Comparison of ENCODE assay signal across 19 cellular contexts in the genomic region with DNA sequence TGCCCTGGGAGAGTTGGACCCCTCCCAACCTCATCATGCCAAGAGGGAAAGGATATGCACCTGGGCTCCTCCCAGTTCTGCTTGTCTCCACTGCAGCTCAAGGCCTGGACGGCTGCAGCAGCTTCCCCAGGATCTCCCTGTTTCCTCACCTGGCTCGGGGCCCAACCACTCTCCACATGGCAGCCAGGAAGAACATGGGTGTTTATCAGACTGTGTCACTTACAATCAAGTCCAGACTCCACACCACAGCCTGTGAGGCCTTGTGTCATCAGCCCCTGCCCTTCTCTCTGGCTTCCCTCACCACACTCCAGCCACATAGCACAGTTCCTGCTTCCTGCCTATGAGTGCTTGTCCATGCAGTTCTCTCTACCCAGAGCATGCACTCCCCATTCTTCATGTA.
DNase-seq lines count a peak whose midpoint lies in the region; ATAC-seq and TF ChIP-seq lines count a peak whose summit lies in the region.
"Had no signal": no experiment of that assay in that cellular context is flagged by ENCODE, and none has a peak within 500 bp of the region (broad histone marks: within the 10 kb centered on the region; RNA-seq: fewer than 3 reads in every experiment).

No MANE protein-coding gene starts in this region.

- H3K36me3 Mint-ChIP-seq in T-helper 17 cell (ENCODE audit: low read depth) (no peaks in the 10 kb centered on the region), immature natural killer cell (no peaks in the 10 kb centered on the region)
- H3K36me3 Mint-ChIP-seq: activated CD8-positive, alpha-beta memory T cell treated with anti-CD3 and anti-CD28 coated beads, Interleukin-2, amount 10 ng/mL, durations not matched to agents 7 days and 5 days; brain; CD8-positive, alpha-beta memory T cell had no signal

- no peak for TF ChIP-seq POLR2A in Peyer's patch (IDR thresholded peaks at IDR 0.05)

- ATAC-seq in T-helper 17 cell, result no peak
- ATAC-seq in HG02938 (IDR thresholded peaks at IDR 0.05; ENCODE audit: unreplicated experiment), result no peak
- ATAC-seq in GM19397 (IDR thresholded peaks at IDR 0.05; ENCODE audit: unreplicated experiment), result no peak
- ATAC-seq: activated CD8-positive, alpha-beta memory T cell treated with anti-CD3 and anti-CD28 coated beads, Interleukin-2, amount 10 ng/mL, durations not matched to agents 7 days and 5 days had no signal

- peaks cover 0 to 11% (median 6%) of the 10 kb centered on the region in 6 donors for H3K9me3 Mint-ChIP-seq in immature natural killer cell

- no peaks in the 10 kb centered on the region for H3K9me3 ChIP-seq in T-helper 17 cell (ENCODE audit: control insufficient read depth, low read length, poor library complexity, severe bottlenecking)
- no peaks in the 10 kb centered on the region for H3K9me3 ChIP-seq in Peyer's patch
- H3K9me3 ChIP-seq: vagina had no signal

- H3K27me3 ChIP-seq in Peyer's patch, result no peaks in the 10 kb centered on the region
- H3K27me3 ChIP-seq: vagina had no signal

- no peaks in the 10 kb centered on the region for H3K4me1 Mint-ChIP-seq in T-helper 17 cell
- H3K4me1 Mint-ChIP-seq in immature natural killer cell, result no peaks in the 10 kb centered on the region
- H3K4me1 Mint-ChIP-seq: activated CD8-positive, alpha-beta memory T cell treated with anti-CD3 and anti-CD28 coated beads, Interleukin-2, amount 10 ng/mL, durations not matched to agents 7 days and 5 days; CD8-positive, alpha-beta memory T cell had no signal

- TF ChIP-seq CTCF in Peyer's patch (IDR thresholded peaks at IDR 0.05), result no peak

- H3K4me1 ChIP-seq in Peyer's patch, result no peaks in the 10 kb centered on the region
- H3K4me1 ChIP-seq: vagina had no signal

- H3K27ac ChIP-seq in Peyer's patch, result no peak overlapping the region
- H3K27ac ChIP-seq: vagina had no signal

- H3K4me3 ChIP-seq in Peyer's patch, result no peak overlapping the region
- H3K4me3 ChIP-seq: vagina had no signal

- no peak overlapping the region for H3K27ac Mint-ChIP-seq in T-helper 17 cell
- H3K27ac Mint-ChIP-seq in immature natural killer cell, result no peak overlapping the region
- H3K27ac Mint-ChIP-seq: activated CD8-positive, alpha-beta memory T cell treated with anti-CD3 and anti-CD28 coated beads, Interleukin-2, amount 10 ng/mL, durations not matched to agents 7 days and 5 days; brain had no signal

- peak overlapping the region; percentile 2 for H3K4me3 Mint-ChIP-seq in T-helper 17 cell
- no peak overlapping the region for H3K4me3 Mint-ChIP-seq in immature natural killer cell
- H3K4me3 Mint-ChIP-seq: activated CD8-positive, alpha-beta memory T cell treated with anti-CD3 and anti-CD28 coated beads, Interleukin-2, amount 10 ng/mL, durations not matched to agents 7 days and 5 days; brain; CD8-positive, alpha-beta memory T cell had no signal

- no peaks in the 10 kb centered on the region for H3K27me3 Mint-ChIP-seq in T-helper 17 cell
- H3K27me3 Mint-ChIP-seq in immature natural killer cell (ENCODE audit: low read depth in 3 of 3), result peaks cover 0 to 2% (median 0%) of the 10 kb centered on the region in 3 donors
- H3K27me3 Mint-ChIP-seq: activated CD8-positive, alpha-beta memory T cell treated with anti-CD3 and anti-CD28 coated beads, Interleukin-2, amount 10 ng/mL, durations not matched to agents 7 days and 5 days had no signal

- DNase-seq in Ammon's horn (ENCODE audit: low spot score) (peak; percentile 9), DMS79 (lab: John Stamatoyannopoulos, UW) (peak; percentile 44), T-helper 17 cell (no peak), kidney tubule cell (ENCODE audit: low spot score) (peak; percentile 47), Peyer's patch (no peak), immature natural killer cell (no peak)
- DNase-seq: activated CD4-positive, alpha-beta T cell treated with anti-CD3 and anti-CD28 coated beads for 4 hours; activated CD8-positive, alpha-beta memory T cell treated with anti-CD3 and anti-CD28 coated beads, Interleukin-2, amount 10 ng/mL, durations not matched to agents 7 days and 5 days; CD8-positive, alpha-beta memory T cell; cortex of kidney; Karpas-422; midbrain; NCI-H2171; stimulated activated CD4-positive, alpha-beta T cell treated with anti-CD3 and anti-CD28 coated beads, Interleukin-12 subunit alpha, Interleukin-12 subunit beta, amount 100 ng/mL, for 4 hours; SW 1271 had no signal

- H3K36me3 ChIP-seq in Peyer's patch, result no peaks in the 10 kb centered on the region
- H3K36me3 ChIP-seq: vagina had no signal

Comparison
In these comparisons a context has a peak if more than half of its experiments do, and no peak if none do; other contexts are left out.
1. DNase-seq: peak in Ammon's horn (single experiment), DMS79 (single experiment) and kidney tubule cell (single experiment); none in T-helper 17 cell (0 of 3), Peyer's patch (0 of 3) and immature natural killer cell (0 of 3).